In the genomic region with DNA sequence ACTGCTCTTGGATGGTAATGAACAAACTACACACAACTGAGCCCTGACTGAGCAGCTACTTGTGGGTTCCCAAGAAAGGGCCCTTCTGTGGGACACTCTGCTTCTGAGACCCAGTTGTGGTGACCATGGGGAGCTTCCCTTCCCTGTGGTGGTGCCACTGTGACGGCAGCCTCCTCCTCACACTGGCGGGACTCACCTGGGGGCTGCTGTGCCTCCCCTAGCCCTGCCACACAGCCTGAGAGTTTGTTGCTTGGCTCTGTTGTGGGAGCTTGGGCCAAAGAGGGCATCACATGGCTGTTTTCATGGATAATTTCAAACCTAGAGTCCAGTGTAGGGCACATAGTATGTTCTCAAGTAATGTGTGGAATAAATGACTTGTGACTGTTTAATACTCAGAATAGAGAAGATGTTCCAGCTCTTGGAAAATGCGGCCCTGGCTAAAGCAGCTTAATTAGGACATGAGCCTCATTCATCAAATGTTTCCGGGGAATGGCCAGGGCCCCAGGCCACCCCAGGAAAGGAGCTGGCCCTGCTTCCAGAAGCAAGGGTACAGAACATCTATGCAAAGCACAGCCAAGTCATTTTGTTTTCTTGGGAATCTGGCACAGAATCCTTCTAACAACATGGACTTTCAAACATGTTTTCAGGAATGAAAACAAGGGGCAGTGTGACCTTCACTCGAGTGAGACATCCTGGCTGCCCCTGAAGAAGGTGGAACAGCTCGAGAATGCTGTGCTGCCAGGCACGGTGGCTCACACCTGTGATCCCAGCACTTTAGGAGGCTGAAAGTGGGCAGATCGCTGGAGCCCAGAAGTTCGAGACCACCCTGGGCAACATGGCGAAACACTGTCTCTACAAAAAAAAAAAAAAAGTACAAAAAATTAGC, we compare ENCODE assay signal across 16 cellular contexts. TPM values are rescaled to one million over a fixed set of nuclear protein-coding genes. Genes with fewer than 3 reads are reported as not detected.
A peak's percentile ranks its signal among the peaks of the same experiment; 100 is the strongest.
DNase-seq lines count a peak whose midpoint lies in the region; ATAC-seq and TF ChIP-seq lines count a peak whose summit lies in the region.
"Had no signal": no experiment of that assay in that cellular context is flagged by ENCODE, and none has a peak within 500 bp of the region (broad histone marks: within the 10 kb centered on the region; RNA-seq: fewer than 3 reads in every experiment).

No MANE protein-coding gene starts in this region.

- 44 to 54% (median 51%) methylated on average over 7 to 10 of the region's 10 CpGs for WGBS in adrenal gland, 4 donors
- 66 to 83% methylated on average over 8 to 10 of the region's 10 CpGs for WGBS in esophagus squamous epithelium, 2 donors
- WGBS in prostate gland: 67% methylated on average over 9 of the region's 10 CpGs
- WGBS in mesenchymal stem cell: 94% methylated on average over 10 of the region's 10 CpGs

- no peak overlapping the region for H3K9ac ChIP-seq in mesenchymal stem cell (ENCODE audit: low read length)
- H3K9ac ChIP-seq: BLaER1, neural progenitor cell had no signal

- no peak for ATAC-seq in upper lobe of right lung
- ATAC-seq: T-helper 17 cell had no signal

- H3K9me3 ChIP-seq in adrenal gland (replicated peaks in 1 of 3) (no peaks in the 10 kb centered on the region), esophagus squamous epithelium (no peaks in the 10 kb centered on the region), prostate gland (no peaks in the 10 kb centered on the region), upper lobe of right lung (no peaks in the 10 kb centered on the region), mesenchymal stem cell (ENCODE audit: control insufficient read depth, low read length) (no peaks in the 10 kb centered on the region)
- H3K9me3 ChIP-seq: BLaER1 had no signal

- no peak overlapping the region for H3K4ac ChIP-seq in mesenchymal stem cell (ENCODE audit: low read depth in 1 of 2, low read length in 2 of 2)

- no peak overlapping the region for H3K4me2 ChIP-seq in mesenchymal stem cell (ENCODE audit: low read length, poor library complexity, severe bottlenecking)
- H3K4me2 ChIP-seq: BLaER1, neural progenitor cell had no signal

- peaks cover 13 to 32% of the 10 kb centered on the region in 2 donors for H3K4me1 ChIP-seq in adrenal gland (replicated peaks in 1 of 2)
- peaks cover 23 to 72% (median 49%) of the 10 kb centered on the region in 3 donors for H3K4me1 ChIP-seq in esophagus squamous epithelium
- H3K4me1 ChIP-seq in prostate gland (replicated peaks): peaks cover 33% of the 10 kb centered on the region
- peaks cover 26% of the 10 kb centered on the region for H3K4me1 ChIP-seq in upper lobe of right lung
- H3K4me1 ChIP-seq in mesenchymal stem cell (ENCODE audit: control insufficient read depth, insufficient read depth, low read depth, low read length): peaks cover 11% of the 10 kb centered on the region
- H3K4me1 ChIP-seq: neural progenitor cell had no signal

- H2BK120ac ChIP-seq in mesenchymal stem cell (ENCODE audit: low read depth, low read length): no peak overlapping the region

- no peak overlapping the region for H2AFZ ChIP-seq in mesenchymal stem cell (ENCODE audit: low read depth, low read length)
- H2AFZ ChIP-seq: neural progenitor cell had no signal

- H3K27me3 ChIP-seq in adrenal gland (no peaks in the 10 kb centered on the region), esophagus squamous epithelium (no peaks in the 10 kb centered on the region), prostate gland (replicated peaks; ENCODE audit: insufficient read depth) (no peaks in the 10 kb centered on the region), upper lobe of right lung (no peaks in the 10 kb centered on the region), mesenchymal stem cell (ENCODE audit: control insufficient read depth in 1 of 2, insufficient read depth in 1 of 2, low read length in 2 of 2) (no peaks in the 10 kb centered on the region)
- H3K27me3 ChIP-seq: BLaER1, neural progenitor cell had no signal

- peak overlapping the region in 4 of 5 donors; percentile 3 to 88 (median 64) for H3K27ac ChIP-seq in adrenal gland
- H3K27ac ChIP-seq in esophagus squamous epithelium: peak overlapping the region; percentile 79 to 92 (median 88)
- H3K27ac ChIP-seq in prostate gland: peak overlapping the region; percentile 88 to 92
- H3K27ac ChIP-seq in upper lobe of right lung: peak overlapping the region; percentile 70
- no peak overlapping the region for H3K27ac ChIP-seq in mesenchymal stem cell (ENCODE audit: low read length, poor library complexity, severe bottlenecking)
- H3K27ac ChIP-seq: BLaER1, neural progenitor cell had no signal

- peak in 3 of 7 donors; percentile 46 to 79 (median 61) for DNase-seq in adrenal gland
- no peak for DNase-seq in esophagus squamous epithelium (lab: John Stamatoyannopoulos, UW)
- no peak for DNase-seq in prostate gland (ENCODE audit: low spot score)
- DNase-seq in upper lobe of right lung: peak; percentile 54
- no peak for DNase-seq in stimulated activated CD4-positive, alpha-beta T cell treated with anti-CD3 and anti-CD28 coated beads, Interleukin-2, amount 100 ng/mL, for 24 hours
- no peak for DNase-seq in DMS79 treated with DMSO at 0.1 percent for 48 hours (lab: John Stamatoyannopoulos, UW)
- DNase-seq in mesenchymal stem cell: no peak
- DNase-seq: activated CD8-positive, alpha-beta memory T cell treated with anti-CD3 and anti-CD28 coated beads, Interleukin-2, amount 50 U/mL, for 48 hours; activated naive CD4-positive, alpha-beta T cell; effector CD4-positive, alpha-beta T cell; HFFc6; NCI-H2029; NCI-H69; T-helper 17 cell had no signal

- no peak overlapping the region for H4K91ac ChIP-seq in mesenchymal stem cell (ENCODE audit: low read length)

- no peak overlapping the region for H3K14ac ChIP-seq in mesenchymal stem cell (ENCODE audit: low read length in 2 of 2)

- no peak overlapping the region for H3K23ac ChIP-seq in mesenchymal stem cell (ENCODE audit: low read length in 2 of 2)

- H3K36me3 ChIP-seq in adrenal gland (replicated peaks in 1 of 2) (peaks cover 0 to 41% of the 10 kb centered on the region in 2 donors), esophagus squamous epithelium (peaks cover 8 to 99% (median 39%) of the 10 kb centered on the region in 3 donors), prostate gland (peaks cover 0 to 3% of the 10 kb centered on the region in 2 donors), upper lobe of right lung (peaks cover 89% of the 10 kb centered on the region), mesenchymal stem cell (ENCODE audit: control insufficient read depth in 1 of 2, insufficient read depth in 2 of 2, low read depth in 1 of 2, low read length in 2 of 2) (peaks cover 33 to 70% of the 10 kb centered on the region in 2 experiments)
- H3K36me3 ChIP-seq: neural progenitor cell had no signal

- no peak overlapping the region for H4K8ac ChIP-seq in mesenchymal stem cell (ENCODE audit: low read length)

- no peak overlapping the region for H2BK12ac ChIP-seq in mesenchymal stem cell (ENCODE audit: low read length in 2 of 2)

- H2BK15ac ChIP-seq in mesenchymal stem cell (ENCODE audit: low read depth, poor library complexity, severe bottlenecking): no peak overlapping the region

- no peak for TF ChIP-seq POLR2A in adrenal gland (IDR thresholded peaks at IDR 0.05)
- no peak for TF ChIP-seq POLR2A in esophagus squamous epithelium (IDR thresholded peaks at IDR 0.05)
- TF ChIP-seq POLR2A in prostate gland (IDR thresholded peaks at IDR 0.05): no peak

- H3K4me3 ChIP-seq in adrenal gland (no peak overlapping the region), esophagus squamous epithelium (peak overlapping the region in 1 of 4 donors; percentile 1), prostate gland (no peak overlapping the region), upper lobe of right lung (no peak overlapping the region), mesenchymal stem cell (ENCODE audit: insufficient read depth in 1 of 2, low read depth in 1 of 2, low read length in 2 of 2) (no peak overlapping the region)
- H3K4me3 ChIP-seq: BLaER1, neural progenitor cell had no signal

- no peak overlapping the region for H3K18ac ChIP-seq in mesenchymal stem cell (ENCODE audit: low read depth in 1 of 2, low read length in 2 of 2)

- no peak overlapping the region for H2AK5ac ChIP-seq in mesenchymal stem cell (ENCODE audit: low read length, severe bottlenecking)

- intact Hi-C loops in adrenal gland (cut with DNase I) (no loop called here), esophagus squamous epithelium (cut with DNase I) (no loop called here), prostate gland (cut with DNase I) (no loop called here), upper lobe of right lung (cut with DNase I) (no loop called here)

- TF ChIP-seq CTCF in adrenal gland (IDR thresholded peaks at IDR 0.05) (no peak), esophagus squamous epithelium (IDR thresholded peaks at IDR 0.05) (no peak), prostate gland (IDR thresholded peaks at IDR 0.05) (no peak), upper lobe of right lung (IDR thresholded peaks at IDR 0.05) (no peak)

- H2BK5ac ChIP-seq in mesenchymal stem cell (ENCODE audit: low read depth, low read length, poor library complexity, severe bottlenecking): no peak overlapping the region

- peaks cover 4% of the 10 kb centered on the region for H3K79me1 ChIP-seq in mesenchymal stem cell (replicated peaks; ENCODE audit: low read length, poor library complexity, severe bottlenecking)

RNA-seq across cellular contexts. Expression of gene ZFYVE21, which starts 21.2 kb away (rescaled TPM):
- total RNA-seq in adrenal gland: 10 to 100 TPM; 26.4 to 71.4 (median 53.4) TPM
- 10 to 100 TPM; 21.9 to 41.4 (median 39.1) TPM for polyA plus RNA-seq in adrenal gland
- 100 to 1,000 TPM in 2 of 4 donors, 10 to 100 TPM in 2; 69.5 to 134 (median 89.3) TPM for total RNA-seq in esophagus squamous epithelium
- 100 to 1,000 TPM; 162 to 215 TPM for total RNA-seq in prostate gland
- 61.3 TPM for total RNA-seq in upper lobe of right lung
- polyA plus RNA-seq in mesenchymal stem cell (2013, experiment 1 of 2): 44.0 TPM
- 43.8 TPM for polyA plus RNA-seq in mesenchymal stem cell (2013, experiment 2 of 2)

RNA-seq across cellular contexts. Expression of gene XRCC3, which starts 21.5 kb away (rescaled TPM):
- total RNA-seq in adrenal gland: 1 to 10 TPM; 1.3 to 9.0 (median 4.8) TPM
- polyA plus RNA-seq in adrenal gland: 1 to 10 TPM; 2.8 to 5.1 (median 5.0) TPM
- 10 to 100 TPM; 10.9 to 17.8 (median 12.6) TPM for total RNA-seq in esophagus squamous epithelium
- 10 to 100 TPM; 24.7 to 33.2 TPM for total RNA-seq in prostate gland
- 5.6 TPM for total RNA-seq in upper lobe of right lung
- 4.5 TPM for polyA plus RNA-seq in mesenchymal stem cell (2013, experiment 1 of 2)
- polyA plus RNA-seq in mesenchymal stem cell (2013, experiment 2 of 2): 4.2 TPM
